8 cellular contexts compared by ENCODE assay signal in the genomic region with DNA sequence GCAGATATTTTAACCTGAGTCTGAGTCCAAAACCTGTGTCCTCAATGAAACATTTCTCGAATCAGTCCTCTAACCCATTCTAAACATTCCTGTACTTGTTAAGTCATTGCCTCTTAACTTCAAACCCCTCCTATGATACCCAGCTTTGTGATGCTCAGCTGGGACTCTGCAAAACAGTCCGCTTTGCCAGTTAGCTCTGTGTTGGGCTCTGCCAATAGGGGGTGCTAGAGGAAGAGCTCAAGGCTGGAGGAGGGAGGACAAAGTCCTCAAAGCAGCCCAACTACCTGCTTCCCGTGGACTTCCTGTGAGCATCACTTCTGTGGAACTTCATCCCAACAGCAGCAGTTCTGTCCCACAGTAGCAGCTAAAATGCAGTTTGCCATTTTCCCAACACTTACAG. TPM values are rescaled to one million over a fixed set of nuclear protein-coding genes. Genes with fewer than 3 reads are reported as not detected.
DNase-seq lines count a peak whose midpoint lies in the region; ATAC-seq and TF ChIP-seq lines count a peak whose summit lies in the region.

No MANE protein-coding gene starts in this region.

- peak; percentile 44 for TF ChIP-seq CTCF in AG09309 (IDR thresholded peaks at IDR 0.05; ENCODE audit: control insufficient read depth, insufficient read depth, low read depth, low read length, missing control alignments)
- TF ChIP-seq CTCF in Loucy (conservative IDR thresholded peaks at IDR 0.05; ENCODE audit: low read length) = peak; percentile 69
- TF ChIP-seq CTCF in epithelial cell of proximal tubule (conservative IDR thresholded peaks at IDR 0.05; ENCODE audit: low read depth, low read length) = peak; percentile 64

- H3K4me3 ChIP-seq in AG09309 (ENCODE audit: control insufficient read depth, low read depth, low read length) (no peak overlapping the region), Loucy (ENCODE audit: low read length, poor library complexity, severe bottlenecking) (no peak overlapping the region), epithelial cell of proximal tubule (ENCODE audit: low read depth, low read length) (no peak overlapping the region)

- no peak for ATAC-seq in GM21390 (IDR thresholded peaks at IDR 0.05; ENCODE audit: unreplicated experiment)
- no peak for ATAC-seq in HG03097 (IDR thresholded peaks at IDR 0.05; ENCODE audit: low FRiP score, unreplicated experiment)
- ATAC-seq in GM19455 (IDR thresholded peaks at IDR 0.05; ENCODE audit: unreplicated experiment) = no peak

- no peak for DNase-seq in AG09309 (ENCODE audit: low read depth)
- DNase-seq in G401 (ENCODE audit: low spot score) = peak; percentile 47
- DNase-seq in epithelial cell of proximal tubule (ENCODE audit: low read depth) = no peak
- DNase-seq in NCI-H2227 treated with DMSO at 0.1 percent for 48 hours (lab: John Stamatoyannopoulos, UW) = no peak

- no peaks in the 10 kb centered on the region for H4K20me1 ChIP-seq in Loucy (ENCODE audit: insufficient read depth, low read length, poor library complexity, severe bottlenecking)

- in situ Hi-C loops in G401 (cut with HindIII; ENCODE audit: low sequenced_read_pairs) = no loop called here

- H3K9me2 ChIP-seq in Loucy (replicated peaks; ENCODE audit: low read depth, low read length) = no peaks in the 10 kb centered on the region

- H3K9ac ChIP-seq in Loucy (ENCODE audit: low read depth, low read length, poor library complexity, severe bottlenecking) = no peak overlapping the region

- no peaks in the 10 kb centered on the region for H3K27me3 ChIP-seq in Loucy (ENCODE audit: insufficient read depth, low read length, poor library complexity, severe bottlenecking)

- no peaks in the 10 kb centered on the region for H3K9me3 ChIP-seq in Loucy (ENCODE audit: insufficient read depth, low read depth, low read length)

- no peak overlapping the region for H2AFZ ChIP-seq in Loucy (ENCODE audit: low read length)

- no peaks in the 10 kb centered on the region for H3K36me3 ChIP-seq in Loucy (ENCODE audit: insufficient read depth, low read length)

- no peak overlapping the region for H3K4me2 ChIP-seq in Loucy (ENCODE audit: low read depth, low read length, poor library complexity, severe bottlenecking)

- no peaks in the 10 kb centered on the region for H3K79me2 ChIP-seq in Loucy (ENCODE audit: insufficient read depth, low read length)

- H3K4me1 ChIP-seq in Loucy (ENCODE audit: insufficient read depth, low read length, poor library complexity, severe bottlenecking) = no peaks in the 10 kb centered on the region

- no peaks in the 10 kb centered on the region for H3F3A ChIP-seq in Loucy (ENCODE audit: low read depth)

RNA-seq across cellular contexts. Expression of a gene that starts 38.1 kb away (rescaled TPM):
- total RNA-seq in G401 (2014; rRNA removed; shearing (Covaris generic)) = 37.5 and 58.0 TPM in 2 replicates
- 3.9 and 7.6 TPM in 2 replicates for total RNA-seq in epithelial cell of proximal tubule
